16 cellular contexts compared by ENCODE assay signal in genomic region chr1:112318698-112319370, GRCh38.
A peak's percentile ranks its signal among the peaks of the same experiment; 100 is the strongest.
DNase-seq lines count a peak whose midpoint lies in the region; FAIRE-seq and TF ChIP-seq lines count a peak whose summit lies in the region.
"Had no signal": no experiment of that assay in that cellular context is flagged by ENCODE, and none has a peak within 500 bp of the region (broad histone marks: within the 10 kb centered on the region; RNA-seq: fewer than 3 reads in every experiment).

No MANE protein-coding gene starts in this region.

- dilution Hi-C loops in keratinocyte (cut with MboI; ENCODE audit: extremely low pct_ligation_motif_present, low sequenced_read_pairs): no loop called here

- no peaks in the 10 kb centered on the region for H3K9me1 ChIP-seq in keratinocyte (ENCODE audit: control insufficient read depth, extremely low read depth, insufficient read depth, low read length)

- no peaks in the 10 kb centered on the region for H3K9me3 Mint-ChIP-seq in MCF 10A (ENCODE audit: unreplicated experiment)
- H3K9me3 Mint-ChIP-seq: CD14-positive monocyte had no signal

- no peak overlapping the region for H3K9ac ChIP-seq in Loucy (ENCODE audit: low read depth, low read length, poor library complexity, severe bottlenecking)
- H3K9ac ChIP-seq in keratinocyte (ENCODE audit: control insufficient read depth, extremely low read depth, insufficient read depth, low read length): no peak overlapping the region

- H4K20me1 ChIP-seq in Loucy (ENCODE audit: insufficient read depth, low read length, poor library complexity, severe bottlenecking) (no peaks in the 10 kb centered on the region), keratinocyte (ENCODE audit: control insufficient read depth, extremely low read depth, insufficient read depth, low read length) (no peaks in the 10 kb centered on the region)

- H3K27ac Mint-ChIP-seq in MCF 10A (ENCODE audit: low read depth, unreplicated experiment): peak overlapping the region; percentile 97
- H3K27ac Mint-ChIP-seq: CD14-positive monocyte, H9 had no signal

- TSS peak; percentile 98 for BruUV-seq in MCF 10A (replicated peaks; lab: Mats Ljungman, UMichigan)

- H3F3A ChIP-seq in Loucy (ENCODE audit: low read depth): no peaks in the 10 kb centered on the region

- H3K9me3 ChIP-seq in Loucy (ENCODE audit: insufficient read depth, low read depth, low read length) (no peaks in the 10 kb centered on the region), keratinocyte (ENCODE audit: control insufficient read depth, low read depth, low read length) (no peaks in the 10 kb centered on the region), thymus (ENCODE audit: control insufficient read depth) (no peaks in the 10 kb centered on the region)
- H3K9me3 ChIP-seq: SJCRH30 had no signal

- POLR2A ChIA-PET in MCF 10A (lab: Yijun Ruan, JAX): interaction anchor here (0.6 to 1.1 kb wide), 2 partner anchors 17 to 48 kb away, joined by 3 to 4 read pairs; no protein-coding TSS in a partner anchor

- H3K4me1 ChIP-seq in Loucy (ENCODE audit: insufficient read depth, low read length, poor library complexity, severe bottlenecking): peaks cover 4% of the 10 kb centered on the region
- peaks cover 21% of the 10 kb centered on the region for H3K4me1 ChIP-seq in keratinocyte (ENCODE audit: control insufficient read depth, extremely low read depth, insufficient read depth, low read length)
- H3K4me1 ChIP-seq in thymus (ENCODE audit: control insufficient read depth, insufficient read depth, low read length): no peaks in the 10 kb centered on the region

- H3K79me2 ChIP-seq in Loucy (ENCODE audit: insufficient read depth, low read length) (no peaks in the 10 kb centered on the region), keratinocyte (ENCODE audit: control insufficient read depth, insufficient read depth, low read length) (no peaks in the 10 kb centered on the region)

- H3K27me3 ChIP-seq in Loucy (ENCODE audit: insufficient read depth, low read length, poor library complexity, severe bottlenecking): no peaks in the 10 kb centered on the region
- H3K27me3 ChIP-seq in keratinocyte (ENCODE audit: control insufficient read depth, extremely low read depth, insufficient read depth, low read length): no peaks in the 10 kb centered on the region
- H3K27me3 ChIP-seq in thymus (ENCODE audit: control insufficient read depth, insufficient read depth): no peaks in the 10 kb centered on the region
- H3K27me3 ChIP-seq: SJCRH30 had no signal

- DNase-seq in MCF 10A (ENCODE audit: unreplicated experiment): no peak
- DNase-seq in keratinocyte (ENCODE audit: low read depth, low spot score): no peak
- no peak for DNase-seq in activated naive CD4-positive, alpha-beta T cell treated with Interleukin-2 at 50 U/mL for 16 hours
- DNase-seq in activated T-cell treated with anti-CD3 and anti-CD28 coated beads, Interleukin-2, amount 50 U/mL, for 1 hour: no peak
- no peak for DNase-seq in NK-92 treated with Interleukin-12 subunit alpha and Interleukin-12 subunit beta, amount 100 ng/mL, for 24 hours (lab: John Stamatoyannopoulos, UW)
- DNase-seq: ACHN, AML-193, H9, NCI-H146, NCI-H2081, NCI-H524, RPMI8226 had no signal

- H3K27ac ChIP-seq in keratinocyte (ENCODE audit: control insufficient read depth, insufficient read depth, low read length) (peak overlapping the region; percentile 66), thymus (ENCODE audit: low read depth) (peak overlapping the region; percentile 25)

- peak overlapping the region; percentile 30 for H3K4me3 ChIP-seq in Loucy (ENCODE audit: low read length, poor library complexity, severe bottlenecking)
- no peak overlapping the region for H3K4me3 ChIP-seq in keratinocyte (ENCODE audit: control insufficient read depth in 2 of 3, extremely low read depth in 1 of 3, insufficient read depth in 2 of 3, low read depth in 1 of 3, low read length in 3 of 3)
- H3K4me3 ChIP-seq in thymus (ENCODE audit: low read length): no peak overlapping the region
- H3K4me3 ChIP-seq: SJCRH30 had no signal

- intact Hi-C loops in MCF 10A (cut with micrococcal nuclease): loop anchor here (5.0 kb wide), 1 partner anchor 298 kb away; the partner anchor contains the start of genes CAPZA1 and ST7L

- H3K36me3 ChIP-seq in Loucy (ENCODE audit: insufficient read depth, low read length): no peaks in the 10 kb centered on the region
- H3K36me3 ChIP-seq in keratinocyte (ENCODE audit: control insufficient read depth in 2 of 2, extremely low read depth in 1 of 2, insufficient read depth in 2 of 2, low read length in 2 of 2): no peaks in the 10 kb centered on the region
- no peaks in the 10 kb centered on the region for H3K36me3 ChIP-seq in thymus (ENCODE audit: control insufficient read depth, insufficient read depth)
- H3K36me3 ChIP-seq: SJCRH30 had no signal

- no peaks in the 10 kb centered on the region for H3K9me2 ChIP-seq in Loucy (replicated peaks; ENCODE audit: low read depth, low read length)

- H3K36me3 Mint-ChIP-seq in MCF 10A (ENCODE audit: insufficient read depth, unreplicated experiment): no peaks in the 10 kb centered on the region
- H3K36me3 Mint-ChIP-seq: CD14-positive monocyte had no signal

- peak overlapping the region; percentile 52 for H3K4me2 ChIP-seq in Loucy (ENCODE audit: low read depth, low read length, poor library complexity, severe bottlenecking)
- H3K4me2 ChIP-seq in keratinocyte (ENCODE audit: control insufficient read depth, extremely low read depth, insufficient read depth, low read depth, low read length): peak overlapping the region; percentile 70

- H2AFZ ChIP-seq in Loucy (ENCODE audit: low read length) (peak overlapping the region; percentile 84), keratinocyte (ENCODE audit: control insufficient read depth, low read length) (peak overlapping the region; percentile 92)

- WGBS in thymus: 77% methylated on average over 3 of the region's 3 CpGs

- H3K27me3 Mint-ChIP-seq in MCF 10A (ENCODE audit: insufficient read depth, unreplicated experiment): no peaks in the 10 kb centered on the region

- peaks cover 23% of the 10 kb centered on the region for H3K4me1 Mint-ChIP-seq in MCF 10A (ENCODE audit: insufficient read depth, unreplicated experiment)

- no peak for TF ChIP-seq CTCF in Loucy (conservative IDR thresholded peaks at IDR 0.05; ENCODE audit: low read length)
- TF ChIP-seq CTCF in MCF 10A (IDR thresholded peaks at IDR 0.05; ENCODE audit: unreplicated experiment): no peak
- TF ChIP-seq CTCF in keratinocyte (optimal IDR thresholded peaks at IDR 0.05 in 1 of 3, IDR thresholded peaks at IDR 0.05 in 1 of 3, conservative IDR thresholded peaks at IDR 0.05 in 1 of 3; ENCODE audit: extremely low read depth in 1 of 3, insufficient read depth in 2 of 3, low read length in 3 of 3): no peak

- CTCF ChIA-PET in MCF 10A (lab: Yijun Ruan, JAX): interaction anchor here (0.5 to 2.0 kb wide), 8 partner anchors 11 to 396 kb away, joined by 3 to 9 read pairs (median 5); partner anchors contain the start of gene PPM1J

- H3K4me3 Mint-ChIP-seq in MCF 10A (ENCODE audit: unreplicated experiment): peak overlapping the region; percentile 67
- H3K4me3 Mint-ChIP-seq: CD14-positive monocyte, H9 had no signal

- FAIRE-seq in keratinocyte (lab: Jason Lieb, UNC): no peak
